Comparison of ENCODE assay signal across 15 cellular contexts in the genomic region with DNA sequence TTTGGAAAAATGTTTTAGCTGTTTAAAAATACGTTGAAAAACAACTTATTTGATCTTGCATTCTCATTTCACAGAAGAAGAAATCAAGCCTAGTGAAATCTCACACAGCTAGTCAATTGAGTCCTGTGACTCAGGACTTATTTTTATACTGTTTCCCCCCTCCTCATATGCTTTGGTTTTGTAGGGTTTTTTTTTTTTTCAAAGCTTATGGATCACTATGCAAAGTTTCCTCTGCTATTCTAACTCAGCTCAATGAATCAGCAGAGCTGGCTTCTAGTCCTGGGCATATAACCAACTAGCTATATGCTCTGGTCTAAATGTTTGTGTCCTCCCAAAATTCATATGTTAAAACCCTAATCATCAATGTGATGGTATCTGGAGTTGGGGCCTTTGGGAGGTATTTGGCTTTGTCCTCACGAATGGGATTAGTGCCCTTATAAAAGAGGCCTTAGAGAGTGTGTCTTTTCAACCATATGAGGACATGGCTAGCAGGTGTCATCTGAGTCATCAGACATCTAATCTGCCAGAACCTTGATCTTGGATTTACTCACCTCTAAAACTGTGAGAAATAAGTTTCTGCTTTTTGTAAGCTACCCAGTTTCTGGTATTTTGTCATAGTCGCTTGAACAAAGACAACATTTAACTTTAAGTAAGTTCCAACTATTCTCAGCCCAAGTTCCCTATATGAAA.
DNase-seq lines count a peak whose midpoint lies in the region; ATAC-seq and TF ChIP-seq lines count a peak whose summit lies in the region.
"Had no signal": no experiment of that assay in that cellular context is flagged by ENCODE, and none has a peak within 500 bp of the region (broad histone marks: within the 10 kb centered on the region; RNA-seq: fewer than 3 reads in every experiment).

No MANE protein-coding gene starts in this region.

- DNase-seq in DMS53 treated with DMSO at 0.1 percent for 48 hours (lab: John Stamatoyannopoulos, UW; ENCODE audit: unreplicated experiment): peak; percentile 70
- DNase-seq in ascending aorta (ENCODE audit: low spot score in 2 of 2): no peak
- no peak for DNase-seq in KBM-7
- no peak for DNase-seq in stimulated activated CD4-positive, alpha-beta T cell treated with anti-CD3 and anti-CD28 coated beads, Interleukin-2, amount 100 ng/mL, for 24 hours
- no peak for DNase-seq in NCI-H748 (lab: John Stamatoyannopoulos, UW; ENCODE audit: unreplicated experiment)
- DNase-seq: activated naive CD8-positive, alpha-beta T cell treated with anti-CD3 and anti-CD28 coated beads for 36 hours; esophagus squamous epithelium; hippocampal formation; NCI-H1417; NCI-H524; transverse colon had no signal

- H3K9me3 ChIP-seq in ascending aorta: no peaks in the 10 kb centered on the region
- H3K9me3 ChIP-seq: esophagus squamous epithelium, transverse colon had no signal

- H3K27me3 ChIP-seq in ascending aorta: no peaks in the 10 kb centered on the region
- H3K27me3 ChIP-seq: esophagus squamous epithelium, transverse colon had no signal

- no peak for TF ChIP-seq CTCF in ascending aorta (IDR thresholded peaks at IDR 0.05)

- H3K4me1 ChIP-seq in ascending aorta: peaks cover 0 to 3% of the 10 kb centered on the region in 2 donors
- H3K4me1 ChIP-seq: esophagus squamous epithelium, transverse colon had no signal

- ATAC-seq in GM19328 (IDR thresholded peaks at IDR 0.05; ENCODE audit: unreplicated experiment): peak; percentile 66
- peak; percentile 75 for ATAC-seq in HG02642 (IDR thresholded peaks at IDR 0.05; ENCODE audit: poor library complexity, unreplicated experiment)
- ATAC-seq in HG03342 (IDR thresholded peaks at IDR 0.05; ENCODE audit: unreplicated experiment): peak; percentile 84

- intact Hi-C loops in ascending aorta (cut with DNase I): no loop called here

- no peak overlapping the region for H3K4me3 ChIP-seq in ascending aorta
- H3K4me3 ChIP-seq: esophagus squamous epithelium, smooth muscle cell, transverse colon had no signal

- in situ Hi-C loops in KBM-7 (cut with MboI; ENCODE audit: low pct_unique_long_range_greater_than_20kb, low sequenced_read_pairs): no loop called here

- H3K36me3 ChIP-seq in ascending aorta: no peaks in the 10 kb centered on the region
- H3K36me3 ChIP-seq: esophagus squamous epithelium, transverse colon had no signal

- H3K27ac ChIP-seq in ascending aorta: no peak overlapping the region
- H3K27ac ChIP-seq: esophagus squamous epithelium, transverse colon had no signal
